ENCODE assay signal across 8 cellular contexts in the genomic region with DNA sequence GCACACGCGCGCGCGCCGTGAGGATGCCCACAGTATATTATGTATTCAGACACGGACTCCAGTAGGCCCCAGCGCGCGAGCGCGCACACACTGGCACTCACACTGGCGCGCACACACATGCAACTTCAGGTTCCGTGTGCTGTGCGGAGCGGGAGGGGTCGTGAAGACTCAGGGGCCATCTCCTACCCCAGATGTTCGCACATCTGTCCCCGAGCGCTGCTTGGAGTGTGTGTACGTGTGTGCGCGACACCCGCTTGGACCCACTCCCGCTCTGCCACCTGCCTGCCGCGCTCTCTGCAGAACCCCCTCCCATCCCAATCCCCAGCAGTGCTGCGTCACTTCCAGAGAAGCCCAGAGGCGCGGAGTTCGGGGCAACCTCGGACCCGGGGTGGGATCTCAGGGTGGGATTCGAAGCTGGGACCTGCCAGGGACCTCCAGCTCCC. TPM values are rescaled to one million over a fixed set of nuclear protein-coding genes. Genes with fewer than 3 reads are reported as not detected.
DNase-seq lines count a peak whose midpoint lies in the region; TF ChIP-seq lines count a peak whose summit lies in the region.

No MANE protein-coding gene starts in this region.

- H3K36me3 ChIP-seq in A673 (ENCODE audit: insufficient read depth, low read length, poor library complexity, severe bottlenecking) (no peaks in the 10 kb centered on the region), MG63 (no peaks in the 10 kb centered on the region), muscle layer of colon (ENCODE audit: insufficient read depth, low read length) (no peaks in the 10 kb centered on the region)

- peak overlapping the region; percentile 40 for H3K4me3 ChIP-seq in A673 (ENCODE audit: low read depth, low read length, poor library complexity, severe bottlenecking)
- peak overlapping the region; percentile 53 for H3K4me3 ChIP-seq in MG63
- peak overlapping the region; percentile 37 to 81 (median 65) for H3K4me3 ChIP-seq in dorsolateral prefrontal cortex
- peak overlapping the region; percentile 78 to 84 for H3K4me3 ChIP-seq in muscle layer of colon (ENCODE audit: low read depth in 1 of 2, low read length in 2 of 2)

- intact Hi-C loops in A673 (cut with micrococcal nuclease; ENCODE audit: unreplicated experiment): loop anchor here (5.0 to 10.0 kb wide), 5 partner anchors 202 to 1660 kb away; no protein-coding TSS in a partner anchor
- intact Hi-C loops in dorsolateral prefrontal cortex (cut with DNase I): loop anchor here (10.0 kb wide), 2 partner anchors 80 to 240 kb away; no protein-coding TSS in a partner anchor

- POLR2A ChIA-PET in A673 (lab: Charles Lee; ENCODE audit: low non-redundant PET): no interaction called here
- POLR2A ChIA-PET in HEK293T (lab: Yijun Ruan, JAX): no interaction called here

- H3K27ac ChIP-seq in A673 (ENCODE audit: low read depth, low read length, poor library complexity, severe bottlenecking) (no peak overlapping the region), dorsolateral prefrontal cortex (peak overlapping the region in 50 of 59 donors; percentile 0 to 88 (median 70)), muscle layer of colon (ENCODE audit: low read depth, low read length) (peak overlapping the region; percentile 94)

- TF ChIP-seq CTCF in A673 (conservative IDR thresholded peaks at IDR 0.05; ENCODE audit: low read depth, low read length) (no peak), dorsolateral prefrontal cortex (IDR thresholded peaks at IDR 0.05 in 54 of 56, conservative IDR thresholded peaks at IDR 0.05 in 2 of 56; ENCODE audit: low read depth in 1 of 56, partially characterized antibody in 56 of 56) (no peak)

- BruUV-seq in A673 (replicated peaks; lab: Mats Ljungman, UMichigan): no TSS peak

- H3K27me3 ChIP-seq in A673 (replicated peaks; ENCODE audit: insufficient read depth, low read depth, low read length, poor library complexity): peaks cover 59% of the 10 kb centered on the region
- H3K27me3 ChIP-seq in MG63: peaks cover 3% of the 10 kb centered on the region; the same call in 1 of the 2 replicates
- peaks cover 0 to 47% (median 6%) of the 10 kb centered on the region in 45 donors for H3K27me3 ChIP-seq in dorsolateral prefrontal cortex
- H3K27me3 ChIP-seq in muscle layer of colon (ENCODE audit: control insufficient read depth in 1 of 2, insufficient read depth in 2 of 2, low read length in 2 of 2): no peaks in the 10 kb centered on the region

- H3K9me3 ChIP-seq in A673 (ENCODE audit: low read depth, low read length, poor library complexity, severe bottlenecking) (no peaks in the 10 kb centered on the region), MG63 (no peaks in the 10 kb centered on the region), muscle layer of colon (ENCODE audit: low read length) (no peaks in the 10 kb centered on the region)

- DNase-seq in A673 (ENCODE audit: low spot score) (no peak), MG63 (no peak), dorsolateral prefrontal cortex (peak in 3 of 10 donors; percentile 58 to 62 (median 60)), HuH-7 (ENCODE audit: low spot score) (no peak), NCI-H1694 treated with DMSO at 0.1 percent for 48 hours (lab: John Stamatoyannopoulos, UW) (no peak), HEK293T (ENCODE audit: extremely low spot score) (no peak), NCI-H1092 (lab: John Stamatoyannopoulos, UW) (no peak)

- peak overlapping the region; percentile 96 for H3K9ac ChIP-seq in muscle layer of colon (ENCODE audit: low read length)

- H3K4me1 ChIP-seq in A673 (ENCODE audit: insufficient read depth, low read length, poor library complexity, severe bottlenecking) (peaks cover 24% of the 10 kb centered on the region), muscle layer of colon (ENCODE audit: insufficient read depth, low read length) (peaks cover 39% of the 10 kb centered on the region)

- CTCF ChIA-PET in A673 (lab: Charles Lee): interaction anchor here (0.9 kb wide), 1 partner anchor 9 kb away, joined by 3 read pairs; no protein-coding TSS in a partner anchor
- CTCF ChIA-PET in HEK293T (lab: Yijun Ruan, JAX): interaction anchor here (0.6 kb wide), 1 partner anchor 9 kb away, joined by 3 read pairs; no protein-coding TSS in a partner anchor

TF ChIP-seq in HEK293T, 16 proteins besides CTCF, POLR2A, EP300 and RAD21:
- TF ChIP-seq ARNT (IDR thresholded peaks at IDR 0.05): no peak
- no peak for TF ChIP-seq FOXA1 (IDR thresholded peaks at IDR 0.05)
- TF ChIP-seq ZNF384 (IDR thresholded peaks at IDR 0.05): no peak
- no peak for TF ChIP-seq SP1 (IDR thresholded peaks at IDR 0.05)
- TF ChIP-seq FOXM1 (IDR thresholded peaks at IDR 0.05; ENCODE audit: borderline replicate concordance): no peak
- no peak for TF ChIP-seq HDGF (IDR thresholded peaks at IDR 0.05; ENCODE audit: borderline replicate concordance)
- TF ChIP-seq FOXK2 (IDR thresholded peaks at IDR 0.05): no peak
- no peak for TF ChIP-seq BHLHE40 (IDR thresholded peaks at IDR 0.05; ENCODE audit: borderline replicate concordance)
- TF ChIP-seq NFRKB (IDR thresholded peaks at IDR 0.05): no peak
- TF ChIP-seq LEF1 (IDR thresholded peaks at IDR 0.05; ENCODE audit: borderline replicate concordance): no peak
- no peak for TF ChIP-seq SUZ12 (IDR thresholded peaks at IDR 0.05)
- TF ChIP-seq CTBP1 (IDR thresholded peaks at IDR 0.05; ENCODE audit: borderline replicate concordance): no peak
- TF ChIP-seq, protein P1, sequence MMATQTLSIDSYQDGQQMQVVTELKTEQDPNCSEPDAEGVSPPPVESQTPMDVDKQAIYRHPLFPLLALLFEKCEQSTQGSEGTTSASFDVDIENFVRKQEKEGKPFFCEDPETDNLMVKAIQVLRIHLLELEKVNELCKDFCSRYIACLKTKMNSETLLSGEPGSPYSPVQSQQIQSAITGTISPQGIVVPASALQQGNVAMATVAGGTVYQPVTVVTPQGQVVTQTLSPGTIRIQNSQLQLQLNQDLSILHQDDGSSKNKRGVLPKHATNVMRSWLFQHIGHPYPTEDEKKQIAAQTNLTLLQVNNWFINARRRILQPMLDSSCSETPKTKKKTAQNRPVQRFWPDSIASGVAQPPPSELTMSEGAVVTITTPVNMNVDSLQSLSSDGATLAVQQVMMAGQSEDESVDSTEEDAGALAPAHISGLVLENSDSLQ (IDR thresholded peaks at IDR 0.05): no peak
- no peak for TF ChIP-seq L3MBTL2 (conservative IDR thresholded peaks at IDR 0.05)
- TF ChIP-seq TARDBP (IDR thresholded peaks at IDR 0.05): no peak
- TF ChIP-seq ELF4 (IDR thresholded peaks at IDR 0.05): no peak

RNA-seq across cellular contexts. Expression of a gene that starts 2.6 kb away (rescaled TPM):
- total RNA-seq in A673 (2021) (4.0 and 7.7 TPM in 2 replicates), dorsolateral prefrontal cortex (10 to 100 TPM; 13.0 to 43.9 (median 24.5) TPM)
- total RNA-seq in MG63 (2014; rRNA removed; shearing (Covaris generic); ENCODE audit: low replicate concordance): 3.5 TPM in 1 of 2 replicates, not detected in the other
